Comparison of ENCODE assay signal across 8 cellular contexts in the genomic region with DNA sequence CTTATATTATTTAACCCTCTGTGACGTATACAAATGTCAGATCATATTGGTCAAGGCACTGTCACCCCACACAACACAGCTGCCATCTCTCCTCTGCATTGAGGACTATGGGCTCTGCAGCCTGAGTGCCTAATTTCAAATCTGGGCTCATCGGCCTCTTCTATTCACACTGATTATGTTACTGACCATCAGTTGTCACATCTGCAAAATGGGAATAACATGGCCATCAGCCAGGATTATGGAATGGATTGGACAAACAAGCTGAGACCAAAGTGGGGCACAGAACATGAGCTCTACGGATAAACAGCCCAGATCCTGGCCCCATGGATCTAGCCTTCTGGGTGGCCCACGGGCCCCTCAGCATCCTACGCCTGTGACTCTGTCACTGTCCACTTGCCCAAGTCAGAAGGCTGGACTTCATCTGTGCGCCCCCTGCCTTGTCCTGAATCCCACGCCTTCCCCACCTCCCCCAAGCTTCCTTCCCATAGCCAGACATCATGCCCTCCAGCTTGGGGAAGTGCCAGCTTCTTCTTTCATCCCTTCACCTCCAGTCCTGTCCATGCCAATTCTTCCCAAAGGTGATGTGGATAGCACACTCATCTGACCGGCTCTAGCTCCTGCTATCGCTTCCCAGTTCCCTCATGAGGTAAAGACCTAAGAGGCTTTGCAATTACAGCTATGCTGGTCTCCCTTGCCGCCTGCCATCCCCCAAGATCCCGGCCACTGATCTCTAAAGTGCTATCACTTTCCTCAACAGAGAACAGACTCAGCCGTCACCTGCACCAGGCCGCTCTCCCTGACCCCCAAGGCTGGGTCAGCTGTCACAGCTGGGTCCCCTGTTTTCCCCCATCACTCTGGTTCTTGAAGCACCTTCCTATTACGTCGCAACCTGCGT. TPM values are rescaled to one million over a fixed set of nuclear protein-coding genes. Genes with fewer than 3 reads are reported as not detected.
A peak's percentile ranks its signal among the peaks of the same experiment; 100 is the strongest.
DNase-seq lines count a peak whose midpoint lies in the region; ATAC-seq and TF ChIP-seq lines count a peak whose summit lies in the region.

No MANE protein-coding gene starts in this region.

- DNase-seq in T-helper 1 cell: no peak
- DNase-seq in activated CD8-positive, alpha-beta T cell treated with anti-CD3 and anti-CD28 coated beads, Interleukin-2, amount 10 ng/mL, durations not matched to agents 7 days and 5 days: peak; percentile 40
- DNase-seq in GM13976 (ENCODE audit: low spot score): no peak
- no peak for DNase-seq in COLO829 (ENCODE audit: low spot score)

- H3K4me1 Mint-ChIP-seq in T-helper 1 cell treated with Interleukin-12 subunit alpha and Interleukin-12 subunit beta and Interleukin-4 antibody, amounts not matched to agents 30 μg/mL and 1 μg/mL, for 36 hours (ENCODE audit: low read depth): peaks cover 24% of the 10 kb centered on the region
- peaks cover 36% of the 10 kb centered on the region for H3K4me1 Mint-ChIP-seq in activated CD8-positive, alpha-beta T cell treated with anti-CD3 and anti-CD28 coated beads, Interleukin-2, amount 10 ng/mL, durations not matched to agents 7 days and 5 days (ENCODE audit: low read depth)

- peak overlapping the region; percentile 90 for H3K27ac Mint-ChIP-seq in T-helper 1 cell treated with Interleukin-12 subunit alpha and Interleukin-12 subunit beta and Interleukin-4 antibody, amounts not matched to agents 30 μg/mL and 1 μg/mL, for 36 hours
- H3K27ac Mint-ChIP-seq in activated CD8-positive, alpha-beta T cell treated with anti-CD3 and anti-CD28 coated beads, Interleukin-2, amount 10 ng/mL, durations not matched to agents 7 days and 5 days: peak overlapping the region; percentile 91

- H3K9me3 ChIP-seq in iPS-20b (ENCODE audit: insufficient read depth, low read depth, low read length) (no peaks in the 10 kb centered on the region), stomach smooth muscle (ENCODE audit: control insufficient read depth in 2 of 2, low read length in 2 of 2) (no peaks in the 10 kb centered on the region)

- H3K9me3 Mint-ChIP-seq in T-helper 1 cell treated with Interleukin-12 subunit alpha and Interleukin-12 subunit beta and Interleukin-4 antibody, amounts not matched to agents 30 μg/mL and 1 μg/mL, for 36 hours: no peaks in the 10 kb centered on the region
- H3K9me3 Mint-ChIP-seq in activated CD8-positive, alpha-beta T cell treated with anti-CD3 and anti-CD28 coated beads, Interleukin-2, amount 10 ng/mL, durations not matched to agents 7 days and 5 days (ENCODE audit: insufficient read depth): no peaks in the 10 kb centered on the region

- ATAC-seq in activated CD8-positive, alpha-beta T cell treated with anti-CD3 and anti-CD28 coated beads, Interleukin-2, amount 10 ng/mL, durations not matched to agents 7 days and 5 days: peak; percentile 9
- no peak for ATAC-seq in GM21381 (IDR thresholded peaks at IDR 0.05; ENCODE audit: unreplicated experiment)

- no peaks in the 10 kb centered on the region for H3K27me3 ChIP-seq in iPS-20b (ENCODE audit: insufficient read depth, low read length)
- H3K27me3 ChIP-seq in stomach smooth muscle (ENCODE audit: control insufficient read depth in 1 of 2, insufficient read depth in 2 of 2, low read length in 2 of 2): no peaks in the 10 kb centered on the region

- CTCF ChIA-PET in activated CD8-positive, alpha-beta T cell treated with anti-CD3 and anti-CD28 coated beads, Interleukin-2, amount 10 ng/mL, durations not matched to agents 7 days and 5 days (lab: Charles Lee): interaction anchor here (0.6 to 3.3 kb wide), 7 partner anchors 13 to 172 kb away, joined by 3 to 22 read pairs (median 4); partner anchors contain the start of gene SYCE2

- no peak overlapping the region for H3K27ac ChIP-seq in iPS-20b (ENCODE audit: low read length)
- H3K27ac ChIP-seq in stomach smooth muscle (ENCODE audit: low read length): peak overlapping the region; percentile 75

- H3K4me3 Mint-ChIP-seq in T-helper 1 cell treated with Interleukin-12 subunit alpha and Interleukin-12 subunit beta and Interleukin-4 antibody, amounts not matched to agents 30 μg/mL and 1 μg/mL, for 36 hours: peak overlapping the region; percentile 99
- H3K4me3 Mint-ChIP-seq in activated CD8-positive, alpha-beta T cell treated with anti-CD3 and anti-CD28 coated beads, Interleukin-2, amount 10 ng/mL, durations not matched to agents 7 days and 5 days: peak overlapping the region; percentile 96

- H3K27me3 Mint-ChIP-seq in T-helper 1 cell treated with Interleukin-12 subunit alpha and Interleukin-12 subunit beta and Interleukin-4 antibody, amounts not matched to agents 30 μg/mL and 1 μg/mL, for 36 hours (ENCODE audit: low read depth): no peaks in the 10 kb centered on the region
- no peaks in the 10 kb centered on the region for H3K27me3 Mint-ChIP-seq in activated CD8-positive, alpha-beta T cell treated with anti-CD3 and anti-CD28 coated beads, Interleukin-2, amount 10 ng/mL, durations not matched to agents 7 days and 5 days (ENCODE audit: low read depth)

- H3K36me3 ChIP-seq in iPS-20b (ENCODE audit: insufficient read depth, low read depth, low read length): peaks cover 35% of the 10 kb centered on the region
- H3K36me3 ChIP-seq in stomach smooth muscle (ENCODE audit: control insufficient read depth in 2 of 2, insufficient read depth in 2 of 2, low read length in 2 of 2): peaks cover 14 to 22% of the 10 kb centered on the region in 2 donors

- peak overlapping the region; percentile 97 for H3K4me3 ChIP-seq in iPS-20b (ENCODE audit: low read length)
- H3K4me3 ChIP-seq in stomach smooth muscle (ENCODE audit: low read length in 2 of 2): peak overlapping the region; percentile 99

- in situ Hi-C loops in GM13976 (cut with MboI; ENCODE audit: low sequenced_read_pairs, unreplicated experiment): no loop called here

- peak overlapping the region; percentile 93 for H3K9ac ChIP-seq in iPS-20b (ENCODE audit: low read depth, low read length)
- H3K9ac ChIP-seq in stomach smooth muscle (ENCODE audit: low read length in 2 of 2): peak overlapping the region; percentile 88 to 91

- no peak for TF ChIP-seq CTCF in GM13976 (IDR thresholded peaks at IDR 0.05; ENCODE audit: borderline replicate concordance, control extremely low read depth, extremely low read depth, insufficient read depth, missing control alignments)

- peaks cover 22% of the 10 kb centered on the region for H3K36me3 Mint-ChIP-seq in T-helper 1 cell treated with Interleukin-12 subunit alpha and Interleukin-12 subunit beta and Interleukin-4 antibody, amounts not matched to agents 30 μg/mL and 1 μg/mL, for 36 hours (ENCODE audit: low read depth)
- H3K36me3 Mint-ChIP-seq in activated CD8-positive, alpha-beta T cell treated with anti-CD3 and anti-CD28 coated beads, Interleukin-2, amount 10 ng/mL, durations not matched to agents 7 days and 5 days (ENCODE audit: low read depth): peaks cover 39% of the 10 kb centered on the region

- POLR2A ChIA-PET in activated CD8-positive, alpha-beta T cell treated with anti-CD3 and anti-CD28 coated beads, Interleukin-2, amount 10 ng/mL, durations not matched to agents 7 days and 5 days (lab: Charles Lee): interaction anchor here (0.6 to 2.0 kb wide), 10 partner anchors 8 to 173 kb away, joined by 3 to 14 read pairs (median 4); partner anchors contain the start of genes GCDH and SYCE2

- H3K4me1 ChIP-seq in iPS-20b (ENCODE audit: insufficient read depth, low read length) (peaks cover 4% of the 10 kb centered on the region; the same call in 1 of the 2 replicates), stomach smooth muscle (ENCODE audit: control insufficient read depth, insufficient read depth, low read length) (peaks cover 20% of the 10 kb centered on the region)

RNA-seq across cellular contexts. Expression of gene FARSA, which starts 0.9 kb away (rescaled TPM):
- total RNA-seq in activated CD8-positive, alpha-beta T cell treated with anti-CD3 and anti-CD28 coated beads, Interleukin-2, amount 10 ng/mL, durations not matched to agents 7 days and 5 days: 100 to 1,000 TPM in 1 of 2 experiments, 10 to 100 TPM in 1; 98.8 to 106 TPM

RNA-seq across cellular contexts. Expression of gene CALR, which starts 5.8 kb away (rescaled TPM):
- 100 to 1,000 TPM; 875 to 886 TPM for total RNA-seq in activated CD8-positive, alpha-beta T cell treated with anti-CD3 and anti-CD28 coated beads, Interleukin-2, amount 10 ng/mL, durations not matched to agents 7 days and 5 days

RNA-seq across cellular contexts. Expression of gene RAD23A, which starts 13.0 kb away (rescaled TPM):
- total RNA-seq in activated CD8-positive, alpha-beta T cell treated with anti-CD3 and anti-CD28 coated beads, Interleukin-2, amount 10 ng/mL, durations not matched to agents 7 days and 5 days: 100 to 1,000 TPM; 138 to 140 TPM

RNA-seq across cellular contexts. Expression of gene SYCE2, which starts 13.5 kb away (rescaled TPM):
- total RNA-seq in activated CD8-positive, alpha-beta T cell treated with anti-CD3 and anti-CD28 coated beads, Interleukin-2, amount 10 ng/mL, durations not matched to agents 7 days and 5 days: 1 to 10 TPM; 3.4 to 3.9 TPM

RNA-seq across cellular contexts. Expression of gene GADD45GIP1, which starts 24.4 kb away (rescaled TPM):
- total RNA-seq in activated CD8-positive, alpha-beta T cell treated with anti-CD3 and anti-CD28 coated beads, Interleukin-2, amount 10 ng/mL, durations not matched to agents 7 days and 5 days: 10 to 100 TPM; 23.4 to 25.4 TPM
